Comparison of ENCODE assay signal across 8 cellular contexts in genomic region chr2:229714080-229714735, GRCh38. TPM values are rescaled to one million over a fixed set of nuclear protein-coding genes. Genes with fewer than 3 reads are reported as not detected.
DNase-seq lines count a peak whose midpoint lies in the region; ATAC-seq and TF ChIP-seq lines count a peak whose summit lies in the region.

Gene DNER, minus strand, starts transcription at chr2:229714555. Its CDS starts 132 bp downstream, at chr2:229714423.

- H3K9me3 ChIP-seq in HEK293 (ENCODE audit: control insufficient read depth, insufficient read depth, low read depth, low read length) = no peaks in the 10 kb centered on the region
- H3K9me3 ChIP-seq in ectodermal cell (ENCODE audit: control insufficient read depth, low read length) = no peaks in the 10 kb centered on the region
- peaks cover 0 to 7% (median 0%) of the 10 kb centered on the region in 5 donors for H3K9me3 ChIP-seq in subcutaneous abdominal adipose tissue (ENCODE audit: control insufficient read depth in 5 of 5, low read length in 5 of 5)

- H3K36me3 ChIP-seq in HEK293 (ENCODE audit: control insufficient read depth in 2 of 2, insufficient read depth in 1 of 2, low read length in 2 of 2) = no peaks in the 10 kb centered on the region
- H3K36me3 ChIP-seq in ectodermal cell (ENCODE audit: control insufficient read depth, insufficient read depth, low read length) = no peaks in the 10 kb centered on the region
- H3K36me3 ChIP-seq in subcutaneous abdominal adipose tissue (ENCODE audit: control insufficient read depth in 5 of 5, insufficient read depth in 5 of 5, low read length in 5 of 5) = no peaks in the 10 kb centered on the region

- WGBS in ectodermal cell, 2 experiments = 0 to 1% methylated on average over 84 of the region's 84 CpGs

- TF ChIP-seq CTCF in GM12875 (IDR thresholded peaks at IDR 0.05; ENCODE audit: borderline replicate concordance, insufficient read depth, low read depth, low read length) = no peak
- no peak for TF ChIP-seq CTCF in HEK293 (tag by site-specific recombination; IDR thresholded peaks at IDR 0.05)

- ATAC-seq in memory B cell (ENCODE audit: low read depth) = peak; percentile 83
- ATAC-seq in HG03457 (IDR thresholded peaks at IDR 0.05; ENCODE audit: unreplicated experiment) = no peak

- H3K27me3 ChIP-seq in ectodermal cell (ENCODE audit: control insufficient read depth, insufficient read depth, low read length, poor library complexity, severe bottlenecking) (peaks cover 73% of the 10 kb centered on the region), subcutaneous abdominal adipose tissue (ENCODE audit: control insufficient read depth in 5 of 5, insufficient read depth in 4 of 5, low read length in 5 of 5) (peaks cover 24 to 57% (median 40%) of the 10 kb centered on the region in 5 donors)

- H3K9ac ChIP-seq in subcutaneous abdominal adipose tissue (ENCODE audit: low read length in 5 of 5) = no peak within 1 kb of the TSS

- H3K4me1 ChIP-seq in HEK293 (ENCODE audit: control insufficient read depth, insufficient read depth, low read length) (peaks cover 3% of the 10 kb centered on the region; the same call in 1 of the 2 replicates), ectodermal cell (ENCODE audit: control insufficient read depth, insufficient read depth, low read length) (no peaks in the 10 kb centered on the region), subcutaneous abdominal adipose tissue (ENCODE audit: control insufficient read depth in 5 of 5, insufficient read depth in 5 of 5, low read length in 5 of 5) (peaks cover 0 to 20% (median 17%) of the 10 kb centered on the region in 5 donors)

- peak within 1 kb of the TSS; percentile 60 for H3K4me3 Mint-ChIP-seq in memory B cell

- peaks cover 2% of the 10 kb centered on the region for H3K36me3 Mint-ChIP-seq in memory B cell

- H3K27ac ChIP-seq in HEK293 (ENCODE audit: extremely low read depth, low read depth, low read length) = no peak within 1 kb of the TSS
- H3K27ac ChIP-seq in ectodermal cell (ENCODE audit: insufficient read depth, low read depth, low read length, poor library complexity, severe bottlenecking) = no peak within 1 kb of the TSS
- H3K27ac ChIP-seq in subcutaneous abdominal adipose tissue (ENCODE audit: low read depth, low read length) = no peak within 1 kb of the TSS

- POLR2A ChIA-PET in HEK293 (lab: Yijun Ruan, JAX) = interaction anchor here (0.7 kb wide), 1 partner anchor 136 kb away, joined by 3 read pairs; no protein-coding TSS in a partner anchor

- peaks cover 4% of the 10 kb centered on the region for H3K9me3 Mint-ChIP-seq in memory B cell

- H3K4me3 ChIP-seq in GM12875 (ENCODE audit: low read depth, low read length) (peak within 1 kb of the TSS; percentile 15), HEK293 (ENCODE audit: low read depth, low read length) (peak within 1 kb of the TSS; percentile 45), ectodermal cell (ENCODE audit: insufficient read depth, low read depth, low read length) (peak within 1 kb of the TSS; percentile 57), subcutaneous abdominal adipose tissue (ENCODE audit: low read depth in 1 of 5, low read length in 5 of 5) (peak within 1 kb of the TSS in 3 of 5 donors; percentile 32 to 67 (median 66))

- H3K4me1 Mint-ChIP-seq in memory B cell = peaks cover 6% of the 10 kb centered on the region

- peaks cover 37% of the 10 kb centered on the region for H3K27me3 Mint-ChIP-seq in memory B cell

- CTCF ChIA-PET in HEK293 (lab: Yijun Ruan, JAX) = interaction anchor here (0.5 to 1.6 kb wide), 4 partner anchors 127 to 1820 kb away, joined by 3 to 6 read pairs (median 4); no protein-coding TSS in a partner anchor

- no peak within 1 kb of the TSS for H3K27ac Mint-ChIP-seq in memory B cell

- DNase-seq in NCI-H1092 treated with DMSO at 0.1 percent for 48 hours (lab: John Stamatoyannopoulos, UW) = peak; percentile 48
- peak; percentile 5 to 34 for DNase-seq in activated CD4-positive, alpha-beta T cell treated with anti-CD3 and anti-CD28 coated beads for 4 hours
- peak; percentile 27 to 57 for DNase-seq in memory B cell (ENCODE audit: low spot score in 2 of 2)

TF ChIP-seq in HEK293, 187 proteins besides CTCF, POLR2A, EP300 and RAD21:
- 0 out of 2 replicates have a peak, but pooled peaks have one; percentile 0 for TF ChIP-seq ZBTB8A (tag by site-specific recombination; IDR thresholded peaks at IDR 0.05)
- no peak for TF ChIP-seq ZNF23 (tag by site-specific recombination; IDR thresholded peaks at IDR 0.05; ENCODE audit: borderline replicate concordance)

RNA-seq across cellular contexts. Expression of gene DNER, which starts in this region (rescaled TPM):
- 7.8 TPM for polyA plus RNA-seq in ectodermal cell (2013, experiment 1 of 4)
- polyA plus RNA-seq in ectodermal cell (2013, experiment 2 of 4) = 5.1 TPM
- polyA plus RNA-seq in ectodermal cell (2013, experiment 3 of 4) = 8.2 TPM
- polyA plus RNA-seq in ectodermal cell (2013, experiment 4 of 4) = 10.8 TPM

Comparison
In these comparisons a context has a peak if more than half of its experiments do, and no peak if none do; other contexts are left out.
1. H3K4me3 ChIP-seq: peak in every context shown above with its lines; median percentile 66 in subcutaneous abdominal adipose tissue; 57 in ectodermal cell; 45 in HEK293; 15 in GM12875.